In genomic region chr5:172477466-172477865, GRCh38 we compare ENCODE assay signal across 1 cellular context.
A peak's percentile ranks its signal among the peaks of the same experiment; 100 is the strongest.
TF ChIP-seq lines count a peak whose summit lies in the region.

No MANE protein-coding gene starts in this region.

TF ChIP-seq in H1, 55 proteins besides CTCF, POLR2A, EP300 and RAD21:
- no peak for TF ChIP-seq KDM1A (IDR thresholded peaks at IDR 0.05; ENCODE audit: borderline replicate concordance, low read length)
- TF ChIP-seq TEAD4 (IDR thresholded peaks at IDR 0.05; ENCODE audit: low read depth, low read length): 0 out of 2 replicates have a peak, but pooled peaks have one; percentile 21
- TF ChIP-seq EGR1 (IDR thresholded peaks at IDR 0.05; ENCODE audit: borderline replicate concordance, low read depth, low read length): no peak
TF ChIP-seq in H1: peak in this region for 1.
